In genomic region chr2:113288117-113288673, GRCh38 we compare ENCODE assay signal across 4 cellular contexts. TPM values are rescaled to one million over a fixed set of nuclear protein-coding genes. Genes with fewer than 3 reads are reported as not detected.
"Had no signal": no experiment of that assay in that cellular context is flagged by ENCODE, and none has a peak within 500 bp of the region (broad histone marks: within the 10 kb centered on the region; RNA-seq: fewer than 3 reads in every experiment).

No MANE protein-coding gene starts in this region.

RNA-seq across cellular contexts. Expression of gene PAX8, which starts 9.5 kb away (rescaled TPM):
- total RNA-seq: cardiac muscle cell, cerebellum, smooth muscle cell, temporal lobe had no signal
- polyA plus RNA-seq: cardiac muscle cell, smooth muscle cell had no signal
